In the genomic region with DNA sequence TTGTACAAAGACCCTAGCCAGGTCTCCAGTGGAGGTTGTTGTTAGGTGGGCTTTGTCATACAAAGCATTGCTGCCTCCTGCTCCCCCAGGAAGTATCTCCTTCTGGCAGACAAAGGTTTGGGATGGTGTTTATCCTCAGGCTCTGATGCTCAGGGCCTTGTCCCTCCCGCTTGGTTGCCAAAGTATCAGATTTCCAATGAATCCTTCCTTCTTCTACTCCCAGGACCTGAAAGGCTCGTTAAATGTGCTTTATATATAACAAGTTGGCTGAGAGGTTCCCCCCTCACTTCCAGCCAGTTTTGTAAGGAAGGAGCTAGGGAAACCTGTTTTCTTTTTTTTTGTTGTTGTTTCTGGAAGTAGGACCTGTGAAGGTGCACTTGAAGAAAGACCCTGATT, we compare ENCODE assay signal across 1 cellular context.
TF ChIP-seq lines count a peak whose summit lies in the region.

No MANE protein-coding gene starts in this region.

TF ChIP-seq in HEK293, 187 proteins besides CTCF, POLR2A, EP300 and RAD21 (continued from another document):
- TF ChIP-seq, protein P1, sequence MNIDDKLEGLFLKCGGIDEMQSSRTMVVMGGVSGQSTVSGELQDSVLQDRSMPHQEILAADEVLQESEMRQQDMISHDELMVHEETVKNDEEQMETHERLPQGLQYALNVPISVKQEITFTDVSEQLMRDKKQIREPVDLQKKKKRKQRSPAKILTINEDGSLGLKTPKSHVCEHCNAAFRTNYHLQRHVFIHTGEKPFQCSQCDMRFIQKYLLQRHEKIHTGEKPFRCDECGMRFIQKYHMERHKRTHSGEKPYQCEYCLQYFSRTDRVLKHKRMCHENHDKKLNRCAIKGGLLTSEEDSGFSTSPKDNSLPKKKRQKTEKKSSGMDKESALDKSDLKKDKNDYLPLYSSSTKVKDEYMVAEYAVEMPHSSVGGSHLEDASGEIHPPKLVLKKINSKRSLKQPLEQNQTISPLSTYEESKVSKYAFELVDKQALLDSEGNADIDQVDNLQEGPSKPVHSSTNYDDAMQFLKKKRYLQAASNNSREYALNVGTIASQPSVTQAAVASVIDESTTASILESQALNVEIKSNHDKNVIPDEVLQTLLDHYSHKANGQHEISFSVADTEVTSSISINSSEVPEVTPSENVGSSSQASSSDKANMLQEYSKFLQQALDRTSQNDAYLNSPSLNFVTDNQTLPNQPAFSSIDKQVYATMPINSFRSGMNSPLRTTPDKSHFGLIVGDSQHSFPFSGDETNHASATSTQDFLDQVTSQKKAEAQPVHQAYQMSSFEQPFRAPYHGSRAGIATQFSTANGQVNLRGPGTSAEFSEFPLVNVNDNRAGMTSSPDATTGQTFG (tag by site-specific recombination; IDR thresholded peaks at IDR 0.05; ENCODE audit: borderline replicate concordance): no peak
- TF ChIP-seq ZNF416 (tag by site-specific recombination; IDR thresholded peaks at IDR 0.05): no peak
- TF ChIP-seq ZNF670 (tag by site-specific recombination; IDR thresholded peaks at IDR 0.05; ENCODE audit: low read depth): no peak
- TF ChIP-seq, protein P2, sequence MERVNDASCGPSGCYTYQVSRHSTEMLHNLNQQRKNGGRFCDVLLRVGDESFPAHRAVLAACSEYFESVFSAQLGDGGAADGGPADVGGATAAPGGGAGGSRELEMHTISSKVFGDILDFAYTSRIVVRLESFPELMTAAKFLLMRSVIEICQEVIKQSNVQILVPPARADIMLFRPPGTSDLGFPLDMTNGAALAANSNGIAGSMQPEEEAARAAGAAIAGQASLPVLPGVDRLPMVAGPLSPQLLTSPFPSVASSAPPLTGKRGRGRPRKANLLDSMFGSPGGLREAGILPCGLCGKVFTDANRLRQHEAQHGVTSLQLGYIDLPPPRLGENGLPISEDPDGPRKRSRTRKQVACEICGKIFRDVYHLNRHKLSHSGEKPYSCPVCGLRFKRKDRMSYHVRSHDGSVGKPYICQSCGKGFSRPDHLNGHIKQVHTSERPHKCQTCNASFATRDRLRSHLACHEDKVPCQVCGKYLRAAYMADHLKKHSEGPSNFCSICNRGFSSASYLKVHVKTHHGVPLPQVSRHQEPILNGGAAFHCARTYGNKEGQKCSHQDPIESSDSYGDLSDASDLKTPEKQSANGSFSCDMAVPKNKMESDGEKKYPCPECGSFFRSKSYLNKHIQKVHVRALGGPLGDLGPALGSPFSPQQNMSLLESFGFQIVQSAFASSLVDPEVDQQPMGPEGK (tag by site-specific recombination; IDR thresholded peaks at IDR 0.05): peak; percentile 67
- TF ChIP-seq ZNF629 (tag by site-specific recombination; IDR thresholded peaks at IDR 0.05): no peak
- no peak for TF ChIP-seq ZNF214 (tag by site-specific recombination; IDR thresholded peaks at IDR 0.05; ENCODE audit: borderline replicate concordance)
- peak; percentile 59 for TF ChIP-seq OSR2 (tag by site-specific recombination; IDR thresholded peaks at IDR 0.05)
- TF ChIP-seq SP3 (tag by site-specific recombination; IDR thresholded peaks at IDR 0.05): no peak
- TF ChIP-seq MZF1 (tag by site-specific recombination; IDR thresholded peaks at IDR 0.05; ENCODE audit: borderline replicate concordance): peak; percentile 63
- no peak for TF ChIP-seq KLF9 (tag by site-specific recombination; IDR thresholded peaks at IDR 0.05; ENCODE audit: low read depth)
- TF ChIP-seq, protein P3, sequence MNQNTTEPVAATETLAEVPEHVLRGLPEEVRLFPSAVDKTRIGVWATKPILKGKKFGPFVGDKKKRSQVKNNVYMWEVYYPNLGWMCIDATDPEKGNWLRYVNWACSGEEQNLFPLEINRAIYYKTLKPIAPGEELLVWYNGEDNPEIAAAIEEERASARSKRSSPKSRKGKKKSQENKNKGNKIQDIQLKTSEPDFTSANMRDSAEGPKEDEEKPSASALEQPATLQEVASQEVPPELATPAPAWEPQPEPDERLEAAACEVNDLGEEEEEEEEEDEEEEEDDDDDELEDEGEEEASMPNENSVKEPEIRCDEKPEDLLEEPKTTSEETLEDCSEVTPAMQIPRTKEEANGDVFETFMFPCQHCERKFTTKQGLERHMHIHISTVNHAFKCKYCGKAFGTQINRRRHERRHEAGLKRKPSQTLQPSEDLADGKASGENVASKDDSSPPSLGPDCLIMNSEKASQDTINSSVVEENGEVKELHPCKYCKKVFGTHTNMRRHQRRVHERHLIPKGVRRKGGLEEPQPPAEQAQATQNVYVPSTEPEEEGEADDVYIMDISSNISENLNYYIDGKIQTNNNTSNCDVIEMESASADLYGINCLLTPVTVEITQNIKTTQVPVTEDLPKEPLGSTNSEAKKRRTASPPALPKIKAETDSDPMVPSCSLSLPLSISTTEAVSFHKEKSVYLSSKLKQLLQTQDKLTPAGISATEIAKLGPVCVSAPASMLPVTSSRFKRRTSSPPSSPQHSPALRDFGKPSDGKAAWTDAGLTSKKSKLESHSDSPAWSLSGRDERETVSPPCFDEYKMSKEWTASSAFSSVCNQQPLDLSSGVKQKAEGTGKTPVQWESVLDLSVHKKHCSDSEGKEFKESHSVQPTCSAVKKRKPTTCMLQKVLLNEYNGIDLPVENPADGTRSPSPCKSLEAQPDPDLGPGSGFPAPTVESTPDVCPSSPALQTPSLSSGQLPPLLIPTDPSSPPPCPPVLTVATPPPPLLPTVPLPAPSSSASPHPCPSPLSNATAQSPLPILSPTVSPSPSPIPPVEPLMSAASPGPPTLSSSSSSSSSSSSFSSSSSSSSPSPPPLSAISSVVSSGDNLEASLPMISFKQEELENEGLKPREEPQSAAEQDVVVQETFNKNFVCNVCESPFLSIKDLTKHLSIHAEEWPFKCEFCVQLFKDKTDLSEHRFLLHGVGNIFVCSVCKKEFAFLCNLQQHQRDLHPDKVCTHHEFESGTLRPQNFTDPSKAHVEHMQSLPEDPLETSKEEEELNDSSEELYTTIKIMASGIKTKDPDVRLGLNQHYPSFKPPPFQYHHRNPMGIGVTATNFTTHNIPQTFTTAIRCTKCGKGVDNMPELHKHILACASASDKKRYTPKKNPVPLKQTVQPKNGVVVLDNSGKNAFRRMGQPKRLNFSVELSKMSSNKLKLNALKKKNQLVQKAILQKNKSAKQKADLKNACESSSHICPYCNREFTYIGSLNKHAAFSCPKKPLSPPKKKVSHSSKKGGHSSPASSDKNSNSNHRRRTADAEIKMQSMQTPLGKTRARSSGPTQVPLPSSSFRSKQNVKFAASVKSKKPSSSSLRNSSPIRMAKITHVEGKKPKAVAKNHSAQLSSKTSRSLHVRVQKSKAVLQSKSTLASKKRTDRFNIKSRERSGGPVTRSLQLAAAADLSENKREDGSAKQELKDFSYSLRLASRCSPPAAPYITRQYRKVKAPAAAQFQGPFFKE (tag by site-specific recombination; IDR thresholded peaks at IDR 0.05; ENCODE audit: borderline replicate concordance): no peak
- peak; percentile 72; the same call in 1 of the 2 replicates for TF ChIP-seq ZNF561 (tag by site-specific recombination; IDR thresholded peaks at IDR 0.05; ENCODE audit: borderline replicate concordance)
- no peak for TF ChIP-seq ZFHX2 (tag by site-specific recombination; conservative IDR thresholded peaks at IDR 0.05)
- TF ChIP-seq ZNF341 (tag by site-specific recombination; IDR thresholded peaks at IDR 0.05; ENCODE audit: low read depth): peak; percentile 41; the same call in 1 of the 2 replicates
- 0 out of 2 replicates have a peak, but pooled peaks have one; percentile 21 for TF ChIP-seq SP7 (tag by site-specific recombination; IDR thresholded peaks at IDR 0.05)
- TF ChIP-seq ZNF366 (tag by site-specific recombination; conservative IDR thresholded peaks at IDR 0.05): peak; percentile 80
- TF ChIP-seq, protein P4, sequence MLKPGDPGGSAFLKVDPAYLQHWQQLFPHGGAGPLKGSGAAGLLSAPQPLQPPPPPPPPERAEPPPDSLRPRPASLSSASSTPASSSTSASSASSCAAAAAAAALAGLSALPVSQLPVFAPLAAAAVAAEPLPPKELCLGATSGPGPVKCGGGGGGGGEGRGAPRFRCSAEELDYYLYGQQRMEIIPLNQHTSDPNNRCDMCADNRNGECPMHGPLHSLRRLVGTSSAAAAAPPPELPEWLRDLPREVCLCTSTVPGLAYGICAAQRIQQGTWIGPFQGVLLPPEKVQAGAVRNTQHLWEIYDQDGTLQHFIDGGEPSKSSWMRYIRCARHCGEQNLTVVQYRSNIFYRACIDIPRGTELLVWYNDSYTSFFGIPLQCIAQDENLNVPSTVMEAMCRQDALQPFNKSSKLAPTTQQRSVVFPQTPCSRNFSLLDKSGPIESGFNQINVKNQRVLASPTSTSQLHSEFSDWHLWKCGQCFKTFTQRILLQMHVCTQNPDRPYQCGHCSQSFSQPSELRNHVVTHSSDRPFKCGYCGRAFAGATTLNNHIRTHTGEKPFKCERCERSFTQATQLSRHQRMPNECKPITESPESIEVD (tag by site-specific recombination; IDR thresholded peaks at IDR 0.05): peak; percentile 67
